In the genomic region with DNA sequence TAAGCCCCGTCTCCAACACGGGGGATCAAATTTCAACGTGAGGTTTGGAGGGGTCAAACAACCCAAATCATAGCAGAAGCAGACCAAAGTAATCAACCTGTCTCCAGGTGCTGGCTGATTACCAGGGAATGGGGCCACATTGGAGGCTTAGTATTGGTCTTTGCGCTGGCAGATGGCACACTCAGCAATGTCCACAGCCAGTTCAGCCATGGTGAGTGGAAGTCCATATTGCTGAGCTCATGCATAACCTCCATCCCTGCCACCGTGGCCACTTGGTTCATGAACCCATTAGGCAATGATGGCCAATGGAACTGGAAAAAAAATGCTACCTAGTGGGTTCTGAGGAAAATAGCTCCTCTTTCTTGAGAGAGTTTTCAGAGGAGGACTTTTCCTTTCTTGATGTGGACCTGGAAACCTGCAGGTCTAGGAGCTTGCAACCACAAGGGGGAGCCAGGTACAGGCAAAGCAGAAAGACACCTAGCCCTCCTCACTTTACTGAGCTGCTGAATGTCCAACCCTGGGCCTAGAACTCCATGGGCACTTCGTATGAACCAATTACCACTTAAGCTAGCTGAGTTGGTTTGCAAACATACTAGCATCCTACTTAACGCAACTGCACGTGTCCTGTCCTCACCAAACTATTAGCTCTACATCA, we compare ENCODE assay signal across 8 cellular contexts.
DNase-seq lines count a peak whose midpoint lies in the region; ATAC-seq, FAIRE-seq and TF ChIP-seq lines count a peak whose summit lies in the region.

No MANE protein-coding gene starts in this region.

- no peaks in the 10 kb centered on the region for H3K4me1 ChIP-seq in HepG2 (ENCODE audit: insufficient read depth, low read length)

- 16% methylated on average over 8 of the region's 8 CpGs for WGBS in HepG2 (ENCODE audit: low lambda C conversion rate)

- no peak overlapping the region for H3K9ac ChIP-seq in HepG2 (ENCODE audit: insufficient read depth, low read depth, low read length)

- no peak for TF ChIP-seq POLR2A in HepG2 (IDR thresholded peaks at IDR 0.05; ENCODE audit: insufficient read depth in 1 of 2, low read depth in 2 of 2, low read length in 2 of 2)

- TF ChIP-seq EP300 in HepG2 (IDR thresholded peaks at IDR 0.05; ENCODE audit: low read depth in 2 of 2, low read length in 2 of 2) (no peak), HepG2 (CRISPR knock-in tag; IDR thresholded peaks at IDR 0.05; ENCODE audit: borderline replicate concordance) (no peak)

- peak; percentile 72 for ATAC-seq in GM19455 (IDR thresholded peaks at IDR 0.05; ENCODE audit: unreplicated experiment)
- ATAC-seq in HepG2: peak; percentile 96

- H3K79me2 ChIP-seq in HepG2 (ENCODE audit: insufficient read depth, low read length): no peaks in the 10 kb centered on the region

- H3K27me3 Mint-ChIP-seq in MCF 10A (ENCODE audit: insufficient read depth, unreplicated experiment): no peaks in the 10 kb centered on the region

- BruUV-seq in MCF 10A (replicated peaks; lab: Mats Ljungman, UMichigan) (no TSS peak), HepG2 (replicated peaks; lab: Mats Ljungman, UMichigan) (no TSS peak)

- no peak overlapping the region for H3K4me3 Mint-ChIP-seq in MCF 10A (ENCODE audit: unreplicated experiment)

- H4K20me1 ChIP-seq in HepG2 (ENCODE audit: insufficient read depth, low read length): no peaks in the 10 kb centered on the region

- no peaks in the 10 kb centered on the region for H3K9me3 Mint-ChIP-seq in MCF 10A (ENCODE audit: unreplicated experiment)

- no peak overlapping the region for H3K4me2 ChIP-seq in HepG2 (ENCODE audit: low read depth, low read length)

- no peaks in the 10 kb centered on the region for H3K9me3 ChIP-seq in HepG2 (ENCODE audit: low read length)

- H3K36me3 ChIP-seq in HepG2 (replicated peaks in 1 of 2; ENCODE audit: control insufficient read depth in 1 of 2, insufficient read depth in 2 of 2, low read length in 2 of 2): no peaks in the 10 kb centered on the region

- peak; percentile 74 for TF ChIP-seq RAD21 in HepG2 (CRISPR knock-in tag; IDR thresholded peaks at IDR 0.05)

- no peaks in the 10 kb centered on the region for H3K36me3 Mint-ChIP-seq in MCF 10A (ENCODE audit: insufficient read depth, unreplicated experiment)

- TF ChIP-seq CTCF in D721Med (IDR thresholded peaks at IDR 0.05; ENCODE audit: insufficient read depth, missing control alignments) (peak; percentile 36), MCF 10A (IDR thresholded peaks at IDR 0.05; ENCODE audit: unreplicated experiment) (peak; percentile 12), HepG2 (CRISPR knock-in tag; IDR thresholded peaks at IDR 0.05) (peak; percentile 61)

- no peak overlapping the region for H3K27ac ChIP-seq in HepG2 (ENCODE audit: extremely low read length, insufficient read depth, low read length)

- no peak overlapping the region for H3K27ac Mint-ChIP-seq in MCF 10A (ENCODE audit: low read depth, unreplicated experiment)

- DNase-seq in D721Med (ENCODE audit: insufficient read length, low spot score) (no peak), HTR-8/SVneo (ENCODE audit: insufficient read length, low spot score) (peak; percentile 26), UCSD-AML1 (lab: John Stamatoyannopoulos, UW; ENCODE audit: unreplicated experiment) (peak; percentile 44), MCF 10A (ENCODE audit: unreplicated experiment) (peak; percentile 57), HepG2 (ENCODE audit: low spot score) (peak; percentile 50), NCI-H187 (lab: John Stamatoyannopoulos, UW) (no peak)
- peak; percentile 54 for DNase-seq in stimulated activated CD8-positive, alpha-beta memory T cell treated with anti-CD3 and anti-CD28 coated beads, Interleukin-4, amount 100 ng/mL, for 24 hours (ENCODE audit: low read depth)

- H3K4me3 ChIP-seq in HepG2 (replicated peaks in 1 of 3; ENCODE audit: insufficient read depth in 1 of 3, low read depth in 2 of 3, low read length in 3 of 3): no peak overlapping the region

- H3K4me1 Mint-ChIP-seq in MCF 10A (ENCODE audit: insufficient read depth, unreplicated experiment): no peaks in the 10 kb centered on the region

- H3K27me3 ChIP-seq in HepG2 (ENCODE audit: control insufficient read depth in 1 of 2, insufficient read depth in 2 of 2, low read length in 2 of 2): no peaks in the 10 kb centered on the region

- in situ Hi-C loops in HepG2 (cut with HindIII; ENCODE audit: extremely low pct_ligation_motif_present, low pct_unique_long_range_greater_than_20kb): loop anchor here (5.0 kb wide), 1 partner anchor 249 kb away; no protein-coding TSS in a partner anchor

- CTCF ChIA-PET in MCF 10A (lab: Yijun Ruan, JAX) (interaction anchor here (0.5 to 3.1 kb wide), 17 partner anchors 9 to 1118 kb away, joined by 3 to 30 read pairs (median 3); no protein-coding TSS in a partner anchor), HepG2 (lab: Yijun Ruan, JAX; ENCODE audit: low intra/inter-chr PET ratio, low total read pairs) (interaction anchor here (1.4 to 1.8 kb wide), 3 partner anchors 249 to 522 kb away, joined by 9 to 21 read pairs (median 10); no protein-coding TSS in a partner anchor)

- intact Hi-C loops in MCF 10A (cut with micrococcal nuclease): loop anchor here (1.0 kb wide), 2 partner anchors 249 to 444 kb away; no protein-coding TSS in a partner anchor
- intact Hi-C loops in HepG2 (cut with micrococcal nuclease; ENCODE audit: unreplicated experiment): loop anchor here (2.0 to 5.0 kb wide), 2 partner anchors 104 to 523 kb away; no protein-coding TSS in a partner anchor

- no peak overlapping the region for H2AFZ ChIP-seq in HepG2 (ENCODE audit: low read length)

- no peak for FAIRE-seq in D721Med (lab: Jason Lieb, UNC)
- no peak for FAIRE-seq in HTR-8/SVneo (lab: Jason Lieb, UNC)
- FAIRE-seq in HepG2 (lab: Jason Lieb, UNC): peak; percentile 86

- POLR2A ChIA-PET in MCF 10A (lab: Yijun Ruan, JAX): interaction anchor here (0.6 kb wide), 1 partner anchor 88 kb away, joined by 3 read pairs; no protein-coding TSS in a partner anchor
- POLR2A ChIA-PET in HepG2 (lab: Yijun Ruan, JAX): no interaction called here

TF ChIP-seq in HepG2, 621 proteins besides CTCF, POLR2A, EP300 and RAD21:
- TF ChIP-seq CBX1 (IDR thresholded peaks at IDR 0.05; ENCODE audit: low read depth) (no peak), ZNF383 (CRISPR knock-in tag; IDR thresholded peaks at IDR 0.05; ENCODE audit: borderline replicate concordance) (no peak), STAG1 (CRISPR knock-in tag; IDR thresholded peaks at IDR 0.05) (peak; percentile 72), SMC3 (IDR thresholded peaks at IDR 0.05; ENCODE audit: low read length) (peak; percentile 85), KAT2B (IDR thresholded peaks at IDR 0.05; ENCODE audit: borderline replicate concordance, low read depth, low read length) (no peak)
- TF ChIP-seq, protein P1, sequence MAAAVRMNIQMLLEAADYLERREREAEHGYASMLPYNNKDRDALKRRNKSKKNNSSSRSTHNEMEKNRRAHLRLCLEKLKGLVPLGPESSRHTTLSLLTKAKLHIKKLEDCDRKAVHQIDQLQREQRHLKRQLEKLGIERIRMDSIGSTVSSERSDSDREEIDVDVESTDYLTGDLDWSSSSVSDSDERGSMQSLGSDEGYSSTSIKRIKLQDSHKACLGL (CRISPR knock-in tag; IDR thresholded peaks at IDR 0.05): no peak

Comparison
In these comparisons a context has a peak if more than half of its experiments do, and no peak if none do; other contexts are left out.
1. DNase-seq: peak in HTR-8/SVneo (single experiment), UCSD-AML1 (single experiment), MCF 10A (single experiment), HepG2 (single experiment) and stimulated activated CD8-positive, alpha-beta memory T cell treated with anti-CD3 and anti-CD28 coated beads, Interleukin-4, amount 100 ng/mL, for 24 hours (single experiment); none in D721Med (single experiment) and NCI-H187 (0 of 2).
2. Peak in every context shown above with its lines, with median percentiles within 50 percentile points of each other: CTCF ChIP-seq.